ENCODE assay signal across 22 cellular contexts in genomic region chr7:117032810-117033209, GRCh38.
DNase-seq lines count a peak whose midpoint lies in the region; TF ChIP-seq lines count a peak whose summit lies in the region.
"Had no signal": no experiment of that assay in that cellular context is flagged by ENCODE, and none has a peak within 500 bp of the region (broad histone marks: within the 10 kb centered on the region; RNA-seq: fewer than 3 reads in every experiment).

No MANE protein-coding gene starts in this region.

- peak overlapping the region; percentile 89 for H3K27ac ChIP-seq in VCaP
- H3K27ac ChIP-seq in ascending aorta, result peak overlapping the region; percentile 0 to 38
- H3K27ac ChIP-seq: BLaER1 had no signal

- no peak overlapping the region for H3K4me3 ChIP-seq in ascending aorta
- H3K4me3 ChIP-seq: BLaER1, GM12878 had no signal

- no peak for TF ChIP-seq POLR2A in erythroblast (IDR thresholded peaks at IDR 0.05; ENCODE audit: low read length)

- H3K27me3 ChIP-seq in ascending aorta, result no peaks in the 10 kb centered on the region
- H3K27me3 ChIP-seq: BE2C, BLaER1 had no signal

- H3K4me1 ChIP-seq in ascending aorta, result peaks cover 0 to 3% of the 10 kb centered on the region in 2 donors
- H3K4me1 ChIP-seq: BE2C, BLaER1 had no signal

- no peaks in the 10 kb centered on the region for H3K36me3 ChIP-seq in ascending aorta
- H3K36me3 ChIP-seq: BLaER1 had no signal

- intact Hi-C loops in ascending aorta (cut with DNase I), result no loop called here

- DNase-seq in ascending aorta (ENCODE audit: low spot score in 2 of 2) (no peak), erythroblast (lab: John Stamatoyannopoulos, UW) (peak; percentile 16 to 43), NCI-H1105 treated with DMSO at 0.1 percent for 48 hours (lab: John Stamatoyannopoulos, UW) (no peak), medulla oblongata (ENCODE audit: extremely low spot score) (no peak)
- DNase-seq: 8988T; ACHN; BE2C; C1 segment of cervical spinal cord; CD4-positive, alpha-beta memory T cell; CD4-positive, CD25-positive, alpha-beta regulatory T cell; CD8-positive, alpha-beta memory T cell; COR-L47; DMS 273 treated with DMSO at 0.1 percent for 48 hours; DMS153; DMS53; DMS79; DND-41; EL; GDM1 had no signal

- TF ChIP-seq CTCF in VCaP (conservative IDR thresholded peaks at IDR 0.05) (no peak), ascending aorta (IDR thresholded peaks at IDR 0.05) (no peak)

- H3K9me3 ChIP-seq in ascending aorta, result peaks cover 5 to 14% of the 10 kb centered on the region in 2 donors

Comparison
In these comparisons a context has a peak if more than half of its experiments do, and no peak if none do; other contexts are left out.
1. DNase-seq: peak in erythroblast (2 of 2); none in ascending aorta (0 of 2), NCI-H1105 treated with DMSO at 0.1 percent for 48 hours (single experiment) and medulla oblongata (single experiment).